ENCODE assay signal across 9 cellular contexts in the genomic region with DNA sequence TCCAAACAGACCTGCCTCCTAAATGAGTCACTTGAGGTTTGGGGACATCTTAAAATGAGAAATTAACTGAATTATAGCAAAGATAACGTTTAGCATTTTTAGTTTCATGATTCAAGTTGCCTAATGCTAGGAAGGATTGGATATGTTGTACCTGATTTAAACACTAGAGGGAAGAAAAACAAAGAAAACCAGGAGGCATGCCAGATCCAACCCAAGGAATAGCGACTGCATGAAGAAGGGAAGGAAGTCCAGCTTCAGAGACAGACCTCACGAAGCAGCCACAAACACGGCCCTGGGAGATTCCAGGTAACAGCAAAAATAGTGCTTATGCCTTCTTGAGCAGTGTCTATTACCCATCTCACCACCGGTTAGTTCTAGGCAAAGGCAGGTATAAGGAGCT.
DNase-seq lines count a peak whose midpoint lies in the region; ATAC-seq and TF ChIP-seq lines count a peak whose summit lies in the region.
"Had no signal": no experiment of that assay in that cellular context is flagged by ENCODE, and none has a peak within 500 bp of the region (broad histone marks: within the 10 kb centered on the region; RNA-seq: fewer than 3 reads in every experiment).

No MANE protein-coding gene starts in this region.

- peak overlapping the region; percentile 50; the same call in 1 of the 2 replicates for H3K18ac ChIP-seq in IMR-90 (ENCODE audit: low read depth, low read length)

- no peak overlapping the region for H3K56ac ChIP-seq in IMR-90 (ENCODE audit: extremely low read depth, insufficient read depth, low read length)

- H3K4me2 ChIP-seq in IMR-90 (ENCODE audit: low read depth, low read length) (no peak overlapping the region; the same call in 1 of the 2 replicates), mammary epithelial cell (ENCODE audit: insufficient read depth, low read depth, low read length) (no peak overlapping the region)

- H3K27ac ChIP-seq in IMR-90 (ENCODE audit: insufficient read depth, low read length), result no peak overlapping the region
- no peak overlapping the region for H3K27ac ChIP-seq in mammary epithelial cell (ENCODE audit: insufficient read depth, low read depth, low read length)
- no peak overlapping the region for H3K27ac ChIP-seq in liver (ENCODE audit: low read depth in 1 of 2, low read length in 2 of 2)
- no peak overlapping the region for H3K27ac ChIP-seq in CD8-positive, alpha-beta memory T cell (ENCODE audit: low read depth, low read length)

- H4K8ac ChIP-seq in IMR-90 (ENCODE audit: low read depth in 2 of 2, low read length in 2 of 2), result no peak overlapping the region

- peak; percentile 53 for DNase-seq in AG08395 (ENCODE audit: low spot score)
- DNase-seq in IMR-90, result peak; percentile 49
- peak; percentile 42 for DNase-seq in mammary epithelial cell
- DNase-seq in CD8-positive, alpha-beta memory T cell, result no peak
- DNase-seq in GM10248 (ENCODE audit: extremely low spot score), result no peak
- DNase-seq: activated naive CD4-positive, alpha-beta T cell had no signal

- no peaks in the 10 kb centered on the region for H3K4me1 Mint-ChIP-seq in CD8-positive, alpha-beta memory T cell

- ATAC-seq in IMR-90 (ENCODE audit: low read depth), result peak; percentile 59
- no peak for ATAC-seq in HG03139 (IDR thresholded peaks at IDR 0.05; ENCODE audit: unreplicated experiment)
- no peak for ATAC-seq in HG03175 (IDR thresholded peaks at IDR 0.05; ENCODE audit: unreplicated experiment)

- in situ Hi-C loops in IMR-90 (cut with MboI; ENCODE audit: low sequenced_read_pairs), result loop anchor here (10.0 to 25.0 kb wide), 2 partner anchors 593 to 906 kb away; partner anchors contain the start of gene PID1
- in situ Hi-C loops in mammary epithelial cell (cut with MboI; ENCODE audit: low sequenced_read_pairs in 2 of 2), result loop anchor here in 1 of 2 donors (25.0 kb wide), 1 partner anchor 581 kb away; the partner anchor contains the start of gene PID1

- no peak overlapping the region for H2BK5ac ChIP-seq in IMR-90 (ENCODE audit: low read depth, low read length, poor library complexity, severe bottlenecking)

- H3K27ac Mint-ChIP-seq in CD8-positive, alpha-beta memory T cell, result no peak overlapping the region

- WGBS in IMR-90 (ENCODE audit: extremely low coverage in 2 of 2, insufficient read length in 1 of 2), 2 experiments, result 20% methylated on average over 1 of the region's 5 CpGs; no CpG with 5 or more reads in 1 of the 2 experiments
- WGBS in mammary epithelial cell (ENCODE audit: low coverage, missing lambda C conversion rate), result 18% methylated on average over 5 of the region's 5 CpGs
- WGBS in liver, result 20% methylated on average over 5 of the region's 5 CpGs

- H3K14ac ChIP-seq in IMR-90 (replicated peaks; ENCODE audit: low read depth, low read length), result no peak overlapping the region

- BruUV-seq in IMR-90 (replicated peaks; lab: Mats Ljungman, UMichigan) (no TSS peak), mammary epithelial cell (replicated peaks; lab: Mats Ljungman, UMichigan) (no TSS peak)

- TF ChIP-seq POLR2A in IMR-90 (IDR thresholded peaks at IDR 0.05; ENCODE audit: low read depth, low read length), result no peak

- H2AK9ac ChIP-seq in IMR-90 (replicated peaks; ENCODE audit: low read depth, low read length, poor library complexity), result no peak overlapping the region

- no peaks in the 10 kb centered on the region for H3K79me2 ChIP-seq in mammary epithelial cell (ENCODE audit: insufficient read depth, low read length)

- H2BK120ac ChIP-seq in IMR-90 (ENCODE audit: low read depth, low read length), result no peak overlapping the region

- no peak overlapping the region for H3K9ac ChIP-seq in IMR-90 (ENCODE audit: low read depth, low read length)
- no peak overlapping the region for H3K9ac ChIP-seq in mammary epithelial cell (ENCODE audit: insufficient read depth, low read length)
- no peak overlapping the region for H3K9ac ChIP-seq in liver (ENCODE audit: low read depth in 1 of 2, low read length in 2 of 2)

- H3K36me3 Mint-ChIP-seq in CD8-positive, alpha-beta memory T cell, result no peaks in the 10 kb centered on the region

- no peak overlapping the region for H3K4me3 Mint-ChIP-seq in CD8-positive, alpha-beta memory T cell

- H3K79me1 ChIP-seq in IMR-90 (ENCODE audit: low read depth in 1 of 2, low read length in 2 of 2), result no peaks in the 10 kb centered on the region

- H2BK15ac ChIP-seq in IMR-90 (ENCODE audit: low read depth, low read length), result no peak overlapping the region

- no peak overlapping the region for H2AK5ac ChIP-seq in IMR-90 (ENCODE audit: low read depth, low read length)

- H4K20me1 ChIP-seq in IMR-90 (ENCODE audit: insufficient read depth, low read length) (no peaks in the 10 kb centered on the region), mammary epithelial cell (ENCODE audit: insufficient read depth, low read length) (no peaks in the 10 kb centered on the region)

- H3K27me3 ChIP-seq in IMR-90 (ENCODE audit: control insufficient read depth, insufficient read depth, low read length), result no peaks in the 10 kb centered on the region
- H3K27me3 ChIP-seq in mammary epithelial cell (ENCODE audit: insufficient read depth, low read length), result peaks cover 3% of the 10 kb centered on the region
- H3K27me3 ChIP-seq in liver (ENCODE audit: control insufficient read depth in 4 of 4, insufficient read depth in 4 of 4, low read length in 3 of 4), result no peaks in the 10 kb centered on the region
- no peaks in the 10 kb centered on the region for H3K27me3 ChIP-seq in CD8-positive, alpha-beta memory T cell (ENCODE audit: insufficient read depth, low read length, poor library complexity, severe bottlenecking)

- H2BK20ac ChIP-seq in IMR-90 (ENCODE audit: low read depth, low read length), result no peak overlapping the region

- TF ChIP-seq RAD21 in IMR-90 (IDR thresholded peaks at IDR 0.05; ENCODE audit: low read length) (peak; percentile 25), liver (IDR thresholded peaks at IDR 0.05) (peak; percentile 83 to 89)

- dilution Hi-C loops in IMR-90 (cut with HindIII; ENCODE audit: low sequenced_read_pairs, unreplicated experiment) (no loop called here), mammary epithelial cell (cut with HindIII; ENCODE audit: low sequenced_read_pairs) (no loop called here)

- peaks cover 2% of the 10 kb centered on the region; the same call in 1 of the 2 replicates for H3K4me1 ChIP-seq in IMR-90 (ENCODE audit: control insufficient read depth, insufficient read depth, low read length)
- no peaks in the 10 kb centered on the region for H3K4me1 ChIP-seq in mammary epithelial cell (ENCODE audit: insufficient read depth, low read length)
- H3K4me1 ChIP-seq in liver (ENCODE audit: control insufficient read depth in 4 of 4, insufficient read depth in 4 of 4, low read length in 3 of 4), result peaks cover 0 to 3% (median 0%) of the 10 kb centered on the region in 4 donors
- H3K4me1 ChIP-seq in CD8-positive, alpha-beta memory T cell (ENCODE audit: insufficient read depth, low read length), result no peaks in the 10 kb centered on the region

- no peak overlapping the region for H3K23ac ChIP-seq in IMR-90 (ENCODE audit: low read depth, low read length)

- H3K27me3 Mint-ChIP-seq in CD8-positive, alpha-beta memory T cell, result no peaks in the 10 kb centered on the region

- H3K4me3 ChIP-seq in IMR-90 (ENCODE audit: insufficient read depth, low read depth, low read length) (no peak overlapping the region), mammary epithelial cell (replicated peaks in 1 of 3; ENCODE audit: insufficient read depth in 1 of 3, low read depth in 2 of 3, low read length in 3 of 3) (no peak overlapping the region), liver (ENCODE audit: low read depth in 1 of 3, low read length in 3 of 3) (no peak overlapping the region)
- no peak overlapping the region for H3K4me3 ChIP-seq in CD8-positive, alpha-beta memory T cell (ENCODE audit: low read length)

- no peak overlapping the region for H4K91ac ChIP-seq in IMR-90 (ENCODE audit: insufficient read depth, low read depth, low read length)

- H3K9me3 Mint-ChIP-seq in CD8-positive, alpha-beta memory T cell, result peaks cover 5 to 11% (median 8%) of the 10 kb centered on the region in 5 donors

- H4K5ac ChIP-seq in IMR-90 (ENCODE audit: low read depth, low read length), result peak overlapping the region; percentile 49; the same call in 1 of the 2 replicates

- no peak overlapping the region for H2AFZ ChIP-seq in IMR-90 (replicated peaks; ENCODE audit: low read length, poor library complexity)
- H2AFZ ChIP-seq in mammary epithelial cell (ENCODE audit: low read depth, low read length), result no peak overlapping the region

- H3K36me3 ChIP-seq in IMR-90 (ENCODE audit: control insufficient read depth, insufficient read depth, low read length) (no peaks in the 10 kb centered on the region), mammary epithelial cell (ENCODE audit: insufficient read depth, low read length) (no peaks in the 10 kb centered on the region), liver (ENCODE audit: control insufficient read depth in 4 of 4, insufficient read depth in 3 of 4, low read depth in 1 of 4, low read length in 3 of 4) (no peaks in the 10 kb centered on the region)
- H3K36me3 ChIP-seq in CD8-positive, alpha-beta memory T cell (ENCODE audit: insufficient read depth, low read length), result no peaks in the 10 kb centered on the region

- no peaks in the 10 kb centered on the region for H3K9me1 ChIP-seq in IMR-90 (ENCODE audit: insufficient read depth, low read length)

- TF ChIP-seq CTCF in IMR-90 (conservative IDR thresholded peaks at IDR 0.05; ENCODE audit: low read depth, low read length) (peak; percentile 33), mammary epithelial cell (conservative IDR thresholded peaks at IDR 0.05 in 1 of 2, IDR thresholded peaks at IDR 0.05 in 1 of 2; ENCODE audit: extremely low read depth in 1 of 2, insufficient read depth in 1 of 2, low read depth in 1 of 2, low read length in 2 of 2) (peak; percentile 49 to 60), liver (IDR thresholded peaks at IDR 0.05; ENCODE audit: low read depth, low read length, missing input control) (peak; percentile 65), GM10248 (IDR thresholded peaks at IDR 0.05; ENCODE audit: control extremely low read depth, extremely low read depth, low read depth, missing control alignments) (no peak)

- POLR2A ChIA-PET in IMR-90 (lab: Charles Lee; ENCODE audit: unreplicated experiment) (no interaction called here), GM10248 (lab: Yijun Ruan, JAX) (no interaction called here)
- POLR2A ChIA-PET in CD8-positive, alpha-beta memory T cell (lab: Charles Lee), result no interaction called here

- intact Hi-C loops in IMR-90 (cut with micrococcal nuclease) (loop anchor here (5.0 to 10.0 kb wide), 2 partner anchors 591 to 903 kb away; partner anchors contain the start of gene PID1), mammary epithelial cell (cut with micrococcal nuclease) (loop anchor here (1.0 to 10.0 kb wide), 3 partner anchors 451 to 1033 kb away; partner anchors contain the start of gene DNER)

- H3K9me3 ChIP-seq in IMR-90 (ENCODE audit: control insufficient read depth, insufficient read depth, low read length) (peaks cover 2% of the 10 kb centered on the region; the same call in 1 of the 2 replicates), mammary epithelial cell (replicated peaks; ENCODE audit: insufficient read depth, low read length) (no peaks in the 10 kb centered on the region), liver (ENCODE audit: control insufficient read depth in 4 of 4, low read length in 3 of 4) (no peaks in the 10 kb centered on the region)
- no peaks in the 10 kb centered on the region for H3K9me3 ChIP-seq in CD8-positive, alpha-beta memory T cell (ENCODE audit: low read length)

- H3K4ac ChIP-seq in IMR-90 (ENCODE audit: low read depth, low read length), result no peak overlapping the region

- CTCF ChIA-PET in IMR-90 (lab: Yijun Ruan, JAX) (no interaction called here), mammary epithelial cell (lab: Charles Lee; ENCODE audit: low non-redundant PET) (interaction anchor here (0.9 kb wide), 1 partner anchor 591 kb away, joined by 4 read pairs; no protein-coding TSS in a partner anchor), GM10248 (lab: Yijun Ruan, JAX) (interaction anchor here (1.1 kb wide), 1 partner anchor 15 kb away, joined by 3 read pairs; no protein-coding TSS in a partner anchor)
- CTCF ChIA-PET in CD8-positive, alpha-beta memory T cell (lab: Charles Lee), result no interaction called here

Comparison
In these comparisons a context has a peak if more than half of its experiments do, and no peak if none do; other contexts are left out.
1. DNase-seq: peak in AG08395 (single experiment), IMR-90 (single experiment) and mammary epithelial cell (single experiment); none in CD8-positive, alpha-beta memory T cell (0 of 5) and GM10248 (single experiment).
2. CTCF ChIA-PET loops: an anchor here in mammary epithelial cell (0.9 kb wide) and GM10248 (1.1 kb wide); none called in IMR-90 and CD8-positive, alpha-beta memory T cell.